In the genomic region with DNA sequence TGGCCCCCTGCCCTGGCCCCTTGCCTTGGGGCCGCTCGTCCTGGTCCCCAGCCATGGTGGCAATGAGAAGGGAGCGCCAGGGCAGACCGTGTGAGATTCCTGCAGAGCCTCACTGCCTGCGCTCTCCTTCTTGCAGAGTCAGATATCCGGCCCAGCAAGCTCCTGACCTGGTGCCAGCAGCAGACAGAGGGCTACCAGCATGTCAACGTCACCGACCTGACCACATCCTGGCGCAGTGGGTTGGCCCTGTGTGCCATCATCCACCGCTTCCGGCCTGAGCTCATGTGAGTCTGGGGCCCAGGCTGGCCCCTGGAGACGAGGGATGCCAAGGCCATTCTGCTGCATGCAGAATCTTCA, we compare ENCODE assay signal across 8 cellular contexts.
DNase-seq lines count a peak whose midpoint lies in the region; ATAC-seq and TF ChIP-seq lines count a peak whose summit lies in the region.

No MANE protein-coding gene starts in this region.

- peak overlapping the region; percentile 30 to 48 for H3K4me3 ChIP-seq in CD4-positive, alpha-beta memory T cell (ENCODE audit: low read length in 2 of 2)
- H3K4me3 ChIP-seq in KMS-11 (IDR thresholded peaks at IDR 0.05; ENCODE audit: insufficient read depth, low read depth, low read length) = no peak overlapping the region
- no peak overlapping the region for H3K4me3 ChIP-seq in neuronal stem cell (ENCODE audit: low read length in 2 of 2)
- H3K4me3 ChIP-seq in testis = no peak overlapping the region

- peak overlapping the region; percentile 73 to 87 (median 78) for H3K4me3 Mint-ChIP-seq in CD4-positive, alpha-beta memory T cell

- peaks cover 49% of the 10 kb centered on the region for H3K4me1 ChIP-seq in CD4-positive, alpha-beta memory T cell (ENCODE audit: insufficient read depth, low read length)
- H3K4me1 ChIP-seq in KMS-11 (ENCODE audit: low read depth, poor library complexity, severe bottlenecking) (peaks cover 33% of the 10 kb centered on the region), neuronal stem cell (ENCODE audit: control insufficient read depth in 2 of 2, insufficient read depth in 1 of 2, low read depth in 1 of 2, low read length in 2 of 2) (no peaks in the 10 kb centered on the region), testis (peaks cover 32% of the 10 kb centered on the region)

- no peaks in the 10 kb centered on the region for H3K27me3 ChIP-seq in CD4-positive, alpha-beta memory T cell (ENCODE audit: insufficient read depth, low read length)
- no peaks in the 10 kb centered on the region for H3K27me3 ChIP-seq in KMS-11 (ENCODE audit: insufficient read depth, low read depth)
- H3K27me3 ChIP-seq in neuronal stem cell (ENCODE audit: control insufficient read depth in 3 of 3, insufficient read depth in 3 of 3, low read depth in 1 of 3, low read length in 3 of 3) = no peaks in the 10 kb centered on the region
- H3K27me3 ChIP-seq in testis = no peaks in the 10 kb centered on the region

- no CpG with 5 or more reads among the region's 12 CpGs for WGBS in neuronal stem cell (ENCODE audit: extremely low coverage in 2 of 2, insufficient read length in 2 of 2, insufficient replicate concordance in 1 of 2), 2 donors
- WGBS in testis, 2 donors = 77 to 87% methylated on average over 5 to 12 of the region's 12 CpGs

- peak overlapping the region; percentile 33 for H2AFZ ChIP-seq in KMS-11 (ENCODE audit: low read depth)
- no peak overlapping the region for H2AFZ ChIP-seq in neuronal stem cell (ENCODE audit: low read length)

- no peak overlapping the region for H2BK120ac ChIP-seq in neuronal stem cell (ENCODE audit: low read depth, low read length)

- H3K23ac ChIP-seq in neuronal stem cell (ENCODE audit: low read depth, low read length, poor library complexity) = peak overlapping the region; percentile 65

- peak overlapping the region; percentile 81 for H3K9ac ChIP-seq in KMS-11
- no peak overlapping the region for H3K9ac ChIP-seq in neuronal stem cell (ENCODE audit: low read depth, low read length, poor library complexity)

- no peaks in the 10 kb centered on the region for H3K79me1 ChIP-seq in neuronal stem cell (ENCODE audit: low read depth, low read length)

- no peak for TF ChIP-seq POLR2A in testis (IDR thresholded peaks at IDR 0.05)

- peak overlapping the region; percentile 29 for H3K4ac ChIP-seq in neuronal stem cell (ENCODE audit: low read length)

- peak overlapping the region; percentile 76 for H3K14ac ChIP-seq in neuronal stem cell (ENCODE audit: low read length)

- H3K9me3 ChIP-seq in CD4-positive, alpha-beta memory T cell (ENCODE audit: control insufficient read depth in 1 of 2, low read length in 2 of 2) = no peaks in the 10 kb centered on the region
- H3K9me3 ChIP-seq in neuronal stem cell (replicated peaks in 1 of 2; ENCODE audit: control insufficient read depth in 2 of 2, insufficient read depth in 1 of 2, low read depth in 1 of 2, low read length in 2 of 2) = no peaks in the 10 kb centered on the region
- no peaks in the 10 kb centered on the region for H3K9me3 ChIP-seq in testis

- peak overlapping the region; percentile 77 for H3K4me2 ChIP-seq in KMS-11
- H3K4me2 ChIP-seq in neuronal stem cell (ENCODE audit: insufficient read depth, low read length, poor library complexity, severe bottlenecking) = no peak overlapping the region

- CTCF ChIA-PET in CD4-positive, alpha-beta memory T cell (lab: Charles Lee; ENCODE audit: partially characterized antibody) = interaction anchor here (0.6 to 5.6 kb wide), 18 partner anchors 9 to 1918 kb away, joined by 3 to 81 read pairs (median 5); no protein-coding TSS in a partner anchor

- H3K36me3 Mint-ChIP-seq in CD4-positive, alpha-beta memory T cell = peaks cover 36 to 43% of the 10 kb centered on the region in 2 donors

- peak overlapping the region; percentile 64 for H3K18ac ChIP-seq in neuronal stem cell (ENCODE audit: low read length)

- no peaks in the 10 kb centered on the region for H3K79me2 ChIP-seq in KMS-11 (ENCODE audit: insufficient read depth, low read depth)

- TF ChIP-seq CTCF in KMS-11 (conservative IDR thresholded peaks at IDR 0.05; ENCODE audit: low read depth, low read length) (no peak), testis (IDR thresholded peaks at IDR 0.05) (no peak)

- ATAC-seq in GM21528 (IDR thresholded peaks at IDR 0.05; ENCODE audit: low FRiP score, unreplicated experiment) = peak; percentile 91

- H2BK12ac ChIP-seq in neuronal stem cell (ENCODE audit: low read length) = no peak overlapping the region

- peak; percentile 88 to 94 (median 90) for DNase-seq in CD4-positive, alpha-beta memory T cell
- DNase-seq in activated CD4-positive, alpha-beta T cell treated with anti-CD3 and anti-CD28 coated beads, Interleukin-2, amount 50 U/mL, for 4 hours = peak; percentile 67 to 72
- DNase-seq in dedifferentiated amniotic fluid mesenchymal stem cell (ENCODE audit: extremely low spot score) (peak; percentile 52), neuronal stem cell (ENCODE audit: low spot score) (no peak), testis (peak; percentile 78), HuH-7 (ENCODE audit: low spot score) (no peak)

- H3K4me1 Mint-ChIP-seq in CD4-positive, alpha-beta memory T cell = peaks cover 41 to 64% (median 52%) of the 10 kb centered on the region in 4 donors

- POLR2A ChIA-PET in CD4-positive, alpha-beta memory T cell (lab: Charles Lee; ENCODE audit: partially characterized antibody) = interaction anchor here (0.7 to 11.3 kb wide), 20 partner anchors 9 to 1416 kb away, joined by 3 to 251 read pairs (median 6); partner anchors contain the start of genes EIF4G2 and MICAL2

- H2BK15ac ChIP-seq in neuronal stem cell (ENCODE audit: low read length) = no peak overlapping the region

- H3K9me3 Mint-ChIP-seq in CD4-positive, alpha-beta memory T cell = no peaks in the 10 kb centered on the region

- H4K8ac ChIP-seq in neuronal stem cell (ENCODE audit: low read depth, low read length) = peak overlapping the region; percentile 43

- no peaks in the 10 kb centered on the region for H3K27me3 Mint-ChIP-seq in CD4-positive, alpha-beta memory T cell

- no peak overlapping the region for H4K91ac ChIP-seq in neuronal stem cell (ENCODE audit: low read depth, low read length, poor library complexity)

- H3K27ac ChIP-seq in CD4-positive, alpha-beta memory T cell (ENCODE audit: low read depth, low read length) = peak overlapping the region; percentile 60
- H3K27ac ChIP-seq in KMS-11 (peak overlapping the region; percentile 91), neuronal stem cell (replicated peaks; ENCODE audit: low read length) (no peak overlapping the region), testis (peak overlapping the region in 1 of 2 donors; percentile 50)

- intact Hi-C loops in CD4-positive, alpha-beta memory T cell (cut with micrococcal nuclease) = loop anchor here (1.0 to 5.0 kb wide), 3 partner anchors 12 to 112 kb away; partner anchors contain the start of gene MICAL2
- intact Hi-C loops in testis (cut with DNase I; ENCODE audit: low total_unique reads) = no loop called here

- peak overlapping the region; percentile 93 to 99 (median 97) for H3K27ac Mint-ChIP-seq in CD4-positive, alpha-beta memory T cell

- no peak overlapping the region for H2AK5ac ChIP-seq in neuronal stem cell (ENCODE audit: low read depth, low read length)

- H4K20me1 ChIP-seq in KMS-11 (ENCODE audit: insufficient read depth) = no peaks in the 10 kb centered on the region

- H3K36me3 ChIP-seq in CD4-positive, alpha-beta memory T cell (ENCODE audit: insufficient read depth, low read length) = peaks cover 20% of the 10 kb centered on the region
- no peaks in the 10 kb centered on the region for H3K36me3 ChIP-seq in KMS-11 (ENCODE audit: insufficient read depth)
- H3K36me3 ChIP-seq in neuronal stem cell (replicated peaks in 1 of 2; ENCODE audit: control insufficient read depth in 2 of 2, insufficient read depth in 2 of 2, low read length in 2 of 2) = no peaks in the 10 kb centered on the region
- no peaks in the 10 kb centered on the region for H3K36me3 ChIP-seq in testis (ENCODE audit: low read depth, missing control alignments)

- no peak overlapping the region for H2BK5ac ChIP-seq in neuronal stem cell (ENCODE audit: low read length)

Comparison
In these comparisons a context has a peak if more than half of its experiments do, and no peak if none do; other contexts are left out.
1. DNase-seq: peak in CD4-positive, alpha-beta memory T cell (5 of 5), activated CD4-positive, alpha-beta T cell treated with anti-CD3 and anti-CD28 coated beads, Interleukin-2, amount 50 U/mL, for 4 hours (2 of 2), dedifferentiated amniotic fluid mesenchymal stem cell (single experiment) and testis (single experiment); none in neuronal stem cell (single experiment) and HuH-7 (single experiment).
2. H3K4me3 ChIP-seq: peak in CD4-positive, alpha-beta memory T cell (2 of 2); none in KMS-11 (single experiment), neuronal stem cell (0 of 2) and testis (0 of 2).